29 cellular contexts compared by ENCODE assay signal in the genomic region with DNA sequence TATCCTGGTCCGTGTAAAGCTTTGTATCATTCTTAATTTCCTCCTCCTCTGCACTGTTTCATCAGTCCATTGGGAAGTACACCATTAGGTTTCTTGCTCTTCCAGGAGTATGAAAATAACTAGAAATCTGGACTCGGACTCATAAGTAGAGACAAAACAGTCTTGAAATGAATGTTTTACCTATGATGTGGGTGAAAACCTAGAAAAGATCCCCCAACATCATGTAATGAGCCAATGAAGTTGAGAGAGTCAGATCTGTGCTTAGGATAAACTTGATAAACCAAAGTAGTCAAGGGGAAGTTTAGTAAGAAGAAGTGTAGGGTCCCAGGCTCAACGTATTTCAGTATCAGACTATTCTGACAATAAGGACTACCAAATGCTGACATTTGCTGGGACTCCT.
"Had no signal": no experiment of that assay in that cellular context is flagged by ENCODE, and none has a peak within 500 bp of the region (broad histone marks: within the 10 kb centered on the region; RNA-seq: fewer than 3 reads in every experiment).

No MANE protein-coding gene starts in this region.

- H3K27ac Mint-ChIP-seq: activated B cell treated with CpG ODN at 0.5 μM for 24 hours; activated CD4-positive, alpha-beta memory T cell treated with anti-CD3 and anti-CD28 coated beads for 36 hours; activated CD4-positive, alpha-beta T cell treated with anti-CD3 and anti-CD28 coated beads, Interleukin-2, amount 10 ng/mL, durations not matched to agents 24 days and 14 days; activated CD8-positive, alpha-beta T cell treated with anti-CD3 and anti-CD28 coated beads for 36 hours; activated naive CD4-positive, alpha-beta T cell treated with anti-CD3 and anti-CD28 coated beads, Interleukin-2, amount 10 ng/mL, durations not matched to agents 7 days and 5 days; activated naive CD4-positive, alpha-beta T cell treated with anti-CD3 and anti-CD28 coated beads, Interleukin-2, amount 50 U/mL, for 24 hours; activated naive CD8-positive, alpha-beta T cell; activated naive CD8-positive, alpha-beta T cell treated with anti-CD3 and anti-CD28 coated beads, Interleukin-2, amount 10 ng/mL, durations not matched to agents 7 days and 5 days; activated naive CD8-positive, alpha-beta T cell treated with anti-CD3 and anti-CD28 coated beads, Interleukin-2, amount 50 U/mL, for 24 hours; activated T-helper 2 cell treated with anti-CD3 and anti-CD28 coated beads, Interferon-gamma antibody, Interleukin-2, Interleukin-4, amounts not matched to agents 10 μg/mL and 5 μg/mL and 100 μg/mL, durations not matched to agents 14 hours and 24 hours and 36 hours; T-helper 1 cell treated with Interleukin-12 subunit alpha and Interleukin-12 subunit beta and Interleukin-4 antibody, amounts not matched to agents 30 μg/mL and 1 μg/mL, for 36 hours; T-helper 2 cell treated with Interferon-gamma antibody and Interleukin-4, amounts not matched to agents 5 μg/mL and 100 μg/mL, for 36 hours had no signal

- H3K27me3 Mint-ChIP-seq: brain had no signal

- H3K4me3 Mint-ChIP-seq: activated B cell treated with CpG ODN at 0.5 μM for 24 hours; activated CD4-positive, alpha-beta memory T cell treated with anti-CD3 and anti-CD28 coated beads for 36 hours; activated CD4-positive, alpha-beta T cell treated with anti-CD3 and anti-CD28 coated beads, Interleukin-2, amount 10 ng/mL, durations not matched to agents 24 days and 14 days; activated CD8-positive, alpha-beta T cell treated with anti-CD3 and anti-CD28 coated beads for 36 hours; activated naive CD4-positive, alpha-beta T cell treated with anti-CD3 and anti-CD28 coated beads, Interleukin-2, amount 10 ng/mL, durations not matched to agents 7 days and 5 days; activated naive CD4-positive, alpha-beta T cell treated with anti-CD3 and anti-CD28 coated beads, Interleukin-2, amount 50 U/mL, for 24 hours; activated naive CD8-positive, alpha-beta T cell; activated naive CD8-positive, alpha-beta T cell treated with anti-CD3 and anti-CD28 coated beads, Interleukin-2, amount 10 ng/mL, durations not matched to agents 7 days and 5 days; activated naive CD8-positive, alpha-beta T cell treated with anti-CD3 and anti-CD28 coated beads, Interleukin-2, amount 50 U/mL, for 24 hours; central memory CD8-positive, alpha-beta T cell; T-helper 1 cell treated with Interleukin-12 subunit alpha and Interleukin-12 subunit beta and Interleukin-4 antibody, amounts not matched to agents 30 μg/mL and 1 μg/mL, for 36 hours; T-helper 2 cell treated with Interferon-gamma antibody and Interleukin-4, amounts not matched to agents 5 μg/mL and 100 μg/mL, for 36 hours had no signal

- H3K36me3 Mint-ChIP-seq: activated CD4-positive, alpha-beta memory T cell treated with anti-CD3 and anti-CD28 coated beads for 36 hours; activated naive CD4-positive, alpha-beta T cell treated with anti-CD3 and anti-CD28 coated beads, Interleukin-2, amount 10 ng/mL, durations not matched to agents 7 days and 5 days; activated naive CD4-positive, alpha-beta T cell treated with anti-CD3 and anti-CD28 coated beads, Interleukin-2, amount 50 U/mL, for 24 hours; activated naive CD8-positive, alpha-beta T cell; activated naive CD8-positive, alpha-beta T cell treated with anti-CD3 and anti-CD28 coated beads, Interleukin-2, amount 10 ng/mL, durations not matched to agents 7 days and 5 days; brain had no signal

- ATAC-seq: activated CD8-positive, alpha-beta T cell treated with anti-CD3 and anti-CD28 coated beads for 36 hours; activated naive CD8-positive, alpha-beta T cell treated with anti-CD3 and anti-CD28 coated beads, Interleukin-2, amount 50 U/mL, for 24 hours had no signal

- DNase-seq: activated B cell treated with CpG ODN at 0.5 μM for 24 hours; activated CD4-positive, alpha-beta memory T cell treated with anti-CD3 and anti-CD28 coated beads for 36 hours; activated CD4-positive, alpha-beta T cell treated with anti-CD3 and anti-CD28 coated beads for 4 hours; activated CD4-positive, alpha-beta T cell treated with anti-CD3 and anti-CD28 coated beads, Interleukin-2, amount 10 ng/mL, durations not matched to agents 24 days and 14 days; activated CD4-positive, alpha-beta T cell treated with anti-CD3 and anti-CD28 coated beads, Interleukin-2, amount 50 U/mL, for 1 hour; activated CD4-positive, alpha-beta T cell treated with anti-CD3 and anti-CD28 coated beads, Interleukin-2, amount 50 U/mL, for 4 hours; activated CD4-positive, CD25-positive, alpha-beta regulatory T cell treated with anti-CD3 and anti-CD28 coated beads, Interleukin-2, amount 50 U/mL, for 72 hours; activated CD8-positive, alpha-beta memory T cell treated with anti-CD3 and anti-CD28 coated beads, Interleukin-2, amount 50 U/mL, for 4 hours; activated CD8-positive, alpha-beta T cell treated with anti-CD3 and anti-CD28 coated beads for 36 hours; activated effector memory CD4-positive, alpha-beta T cell treated with Interleukin-2 at 50 U/mL for 16 hours; activated gamma-delta T cell; activated naive CD4-positive, alpha-beta T cell treated with anti-CD3 and anti-CD28 coated beads, Interleukin-2, amount 10 ng/mL, durations not matched to agents 7 days and 5 days; activated naive CD4-positive, alpha-beta T cell treated with Interleukin-2 at 50 U/mL for 16 hours; activated naive CD8-positive, alpha-beta T cell treated with anti-CD3 and anti-CD28 coated beads, Interleukin-2, amount 10 ng/mL, durations not matched to agents 7 days and 5 days; activated naive CD8-positive, alpha-beta T cell treated with anti-CD3 and anti-CD28 coated beads, Interleukin-2, amount 50 U/mL, for 24 hours; activated T-cell treated with anti-CD3 and anti-CD28 coated beads for 4 hours; activated T-cell treated with anti-CD3 and anti-CD28 coated beads, Interleukin-2, amount 50 U/mL, for 1 hour; activated T-cell treated with anti-CD3 and anti-CD28 coated beads, Interleukin-2, amount 50 U/mL, for 48 hours; caudate nucleus; cerebellar nuclear complex; T-helper 2 cell; T-helper 9 cell had no signal

- H3K4me1 Mint-ChIP-seq: activated B cell treated with CpG ODN at 0.5 μM for 24 hours; activated CD4-positive, alpha-beta T cell treated with anti-CD3 and anti-CD28 coated beads, Interleukin-2, amount 10 ng/mL, durations not matched to agents 24 days and 14 days; activated naive CD4-positive, alpha-beta T cell treated with anti-CD3 and anti-CD28 coated beads, Interleukin-2, amount 10 ng/mL, durations not matched to agents 7 days and 5 days; activated naive CD4-positive, alpha-beta T cell treated with anti-CD3 and anti-CD28 coated beads, Interleukin-2, amount 50 U/mL, for 24 hours; activated naive CD8-positive, alpha-beta T cell treated with anti-CD3 and anti-CD28 coated beads, Interleukin-2, amount 10 ng/mL, durations not matched to agents 7 days and 5 days; activated naive CD8-positive, alpha-beta T cell treated with anti-CD3 and anti-CD28 coated beads, Interleukin-2, amount 50 U/mL, for 24 hours; central memory CD8-positive, alpha-beta T cell had no signal

- H3K9me3 Mint-ChIP-seq: activated B cell treated with CpG ODN at 0.5 μM for 24 hours; activated CD4-positive, alpha-beta memory T cell treated with anti-CD3 and anti-CD28 coated beads for 36 hours; activated CD4-positive, alpha-beta T cell treated with anti-CD3 and anti-CD28 coated beads, Interleukin-2, amount 10 ng/mL, durations not matched to agents 24 days and 14 days; activated CD8-positive, alpha-beta T cell treated with anti-CD3 and anti-CD28 coated beads for 36 hours; activated naive CD4-positive, alpha-beta T cell treated with anti-CD3 and anti-CD28 coated beads, Interleukin-2, amount 10 ng/mL, durations not matched to agents 7 days and 5 days; activated naive CD4-positive, alpha-beta T cell treated with anti-CD3 and anti-CD28 coated beads, Interleukin-2, amount 50 U/mL, for 24 hours; activated naive CD8-positive, alpha-beta T cell treated with anti-CD3 and anti-CD28 coated beads, Interleukin-2, amount 10 ng/mL, durations not matched to agents 7 days and 5 days; activated naive CD8-positive, alpha-beta T cell treated with anti-CD3 and anti-CD28 coated beads, Interleukin-2, amount 50 U/mL, for 24 hours; activated T-helper 2 cell treated with anti-CD3 and anti-CD28 coated beads, Interferon-gamma antibody, Interleukin-2, Interleukin-4, amounts not matched to agents 10 μg/mL and 5 μg/mL and 100 μg/mL, durations not matched to agents 14 hours and 24 hours and 36 hours; central memory CD8-positive, alpha-beta T cell; T-helper 1 cell treated with Interleukin-12 subunit alpha and Interleukin-12 subunit beta and Interleukin-4 antibody, amounts not matched to agents 30 μg/mL and 1 μg/mL, for 36 hours; T-helper 2 cell treated with Interferon-gamma antibody and Interleukin-4, amounts not matched to agents 5 μg/mL and 100 μg/mL, for 36 hours had no signal
